In genomic region chr12:103962493-103962892, GRCh38 we compare ENCODE assay signal across 26 cellular contexts. TPM values are rescaled to one million over a fixed set of nuclear protein-coding genes. Genes with fewer than 3 reads are reported as not detected.
DNase-seq lines count a peak whose midpoint lies in the region; ATAC-seq and TF ChIP-seq lines count a peak whose summit lies in the region.
"Had no signal": no experiment of that assay in that cellular context is flagged by ENCODE, and none has a peak within 500 bp of the region (broad histone marks: within the 10 kb centered on the region; RNA-seq: fewer than 3 reads in every experiment).

No MANE protein-coding gene starts in this region.

- H3K27ac ChIP-seq in CD4-positive, alpha-beta memory T cell (ENCODE audit: low read depth, low read length) = no peak overlapping the region
- H3K27ac ChIP-seq: BLaER1 treated with 17β-estradiol and CSF1 and Interleukin-3, amounts not matched to agents 10 nM and 100 nM; upper lobe of right lung had no signal

- no peaks in the 10 kb centered on the region for H3K27me3 Mint-ChIP-seq in activated T-cell treated with anti-CD3 and anti-CD28 coated beads, Interleukin-2, amount 50 U/mL, for 24 hours
- H3K27me3 Mint-ChIP-seq in nephron (ENCODE audit: low read depth) = no peaks in the 10 kb centered on the region
- no peaks in the 10 kb centered on the region for H3K27me3 Mint-ChIP-seq in CD4-positive, alpha-beta memory T cell
- H3K27me3 Mint-ChIP-seq: activated B cell treated with CpG ODN at 0.5 μM for 24 hours; activated CD4-positive, alpha-beta memory T cell treated with anti-CD3 and anti-CD28 coated beads for 36 hours had no signal

- POLR2A ChIA-PET in CD4-positive, alpha-beta memory T cell (lab: Charles Lee; ENCODE audit: partially characterized antibody) = interaction anchor here (0.8 to 2.7 kb wide), 3 partner anchors 33 to 121 kb away, joined by 3 to 21 read pairs (median 3); partner anchors contain the start of genes HCFC2, HSP90B1 and NT5DC3

- no peak overlapping the region for H3K4me3 Mint-ChIP-seq in activated T-cell treated with anti-CD3 and anti-CD28 coated beads, Interleukin-2, amount 50 U/mL, for 24 hours
- H3K4me3 Mint-ChIP-seq in nephron = peak overlapping the region in 2 of 3 experiments; percentile 56 to 58
- H3K4me3 Mint-ChIP-seq in CD4-positive, alpha-beta memory T cell = no peak overlapping the region
- H3K4me3 Mint-ChIP-seq: activated B cell treated with CpG ODN at 0.5 μM for 24 hours; activated CD4-positive, alpha-beta memory T cell treated with anti-CD3 and anti-CD28 coated beads for 36 hours had no signal

- no peak for ATAC-seq in GM18505 (IDR thresholded peaks at IDR 0.05; ENCODE audit: unreplicated experiment)
- ATAC-seq: upper lobe of right lung had no signal

- peaks cover 24% of the 10 kb centered on the region for H3K4me1 ChIP-seq in CD4-positive, alpha-beta memory T cell (ENCODE audit: insufficient read depth, low read length)

- CTCF ChIA-PET in CD4-positive, alpha-beta memory T cell (lab: Charles Lee; ENCODE audit: partially characterized antibody) = no interaction called here

- intact Hi-C loops in CD4-positive, alpha-beta memory T cell (cut with micrococcal nuclease) = no loop called here

- DNase-seq in activated T-cell treated with anti-CD3 and anti-CD28 coated beads, Interleukin-2, amount 50 U/mL, for 24 hours = no peak
- DNase-seq in activated T-cell treated with anti-CD3 and anti-CD28 coated beads, Interleukin-2, amount 50 U/mL, for 48 hours = no peak
- DNase-seq in amniotic epithelial cell (ENCODE audit: low read depth) (peak; percentile 14), NCI-H1092 (lab: John Stamatoyannopoulos, UW) (no peak)
- DNase-seq in CD4-positive, alpha-beta memory T cell = no peak
- no peak for DNase-seq in activated naive CD4-positive, alpha-beta T cell treated with Interleukin-2 at 50 U/mL for 16 hours
- DNase-seq: ACHN; activated B cell treated with CpG ODN at 0.5 μM for 24 hours; activated CD4-positive, alpha-beta memory T cell treated with anti-CD3 and anti-CD28 coated beads for 36 hours; activated CD8-positive, alpha-beta memory T cell treated with anti-CD3 and anti-CD28 coated beads, Interleukin-2, amount 50 U/mL, for 48 hours; activated effector memory CD4-positive, alpha-beta T cell treated with anti-CD3 and anti-CD28 coated beads, Interleukin-2, amount 50 U/mL, for 16 hours; effector CD8-positive, alpha-beta T cell; erythroblast; head of caudate nucleus; kidney glomerular epithelial cell; NCI-H1048; NCI-H187 treated with DMSO at 0.1 percent for 48 hours; retina; stimulated activated CD4-positive, alpha-beta T cell treated with anti-CD3 and anti-CD28 coated beads, Interleukin-2, amount 100 ng/mL, for 24 hours; T-helper 9 cell; upper lobe of right lung had no signal

- peak overlapping the region; percentile 72 for H3K27ac Mint-ChIP-seq in activated T-cell treated with anti-CD3 and anti-CD28 coated beads, Interleukin-2, amount 50 U/mL, for 24 hours
- peak overlapping the region; percentile 33 to 51 (median 51) for H3K27ac Mint-ChIP-seq in nephron
- H3K27ac Mint-ChIP-seq in CD4-positive, alpha-beta memory T cell = peak overlapping the region in 3 of 7 donors; percentile 13 to 65 (median 52)
- H3K27ac Mint-ChIP-seq: activated B cell treated with CpG ODN at 0.5 μM for 24 hours; activated CD4-positive, alpha-beta memory T cell treated with anti-CD3 and anti-CD28 coated beads for 36 hours had no signal

- no peak for TF ChIP-seq CTCF in nephron (IDR thresholded peaks at IDR 0.05; ENCODE audit: unreplicated experiment in 3 of 3)

- peaks cover 37% of the 10 kb centered on the region for H3K4me1 Mint-ChIP-seq in activated T-cell treated with anti-CD3 and anti-CD28 coated beads, Interleukin-2, amount 50 U/mL, for 24 hours (ENCODE audit: low read depth)
- peaks cover 48% of the 10 kb centered on the region for H3K4me1 Mint-ChIP-seq in nephron
- H3K4me1 Mint-ChIP-seq in CD4-positive, alpha-beta memory T cell = peaks cover 19 to 44% (median 32%) of the 10 kb centered on the region in 4 donors

- no peaks in the 10 kb centered on the region for H3K9me3 ChIP-seq in CD4-positive, alpha-beta memory T cell (ENCODE audit: control insufficient read depth in 1 of 2, low read length in 2 of 2)
- H3K9me3 ChIP-seq: BLaER1 treated with 17β-estradiol and CSF1 and Interleukin-3, amounts not matched to agents 10 nM and 100 nM; upper lobe of right lung had no signal

- H3K36me3 Mint-ChIP-seq in activated T-cell treated with anti-CD3 and anti-CD28 coated beads, Interleukin-2, amount 50 U/mL, for 24 hours (ENCODE audit: low read depth) = peaks cover 41% of the 10 kb centered on the region
- no peaks in the 10 kb centered on the region for H3K36me3 Mint-ChIP-seq in nephron (ENCODE audit: low read depth)
- peaks cover 0 to 15% of the 10 kb centered on the region in 2 donors for H3K36me3 Mint-ChIP-seq in CD4-positive, alpha-beta memory T cell

- TF ChIP-seq POLR2A in GM18505 (IDR thresholded peaks at IDR 0.05; ENCODE audit: borderline replicate concordance, extremely low read depth, insufficient read depth, insufficient read length) = peak; percentile 19

- no peak overlapping the region for H3K4me3 ChIP-seq in CD4-positive, alpha-beta memory T cell (ENCODE audit: low read length in 2 of 2)
- H3K4me3 ChIP-seq: BLaER1 treated with 17β-estradiol and CSF1 and Interleukin-3, amounts not matched to agents 10 nM and 100 nM; lung; smooth muscle cell; upper lobe of right lung had no signal

- H3K36me3 ChIP-seq in CD4-positive, alpha-beta memory T cell (ENCODE audit: insufficient read depth, low read length) = no peaks in the 10 kb centered on the region
- H3K36me3 ChIP-seq: upper lobe of right lung had no signal

- no peaks in the 10 kb centered on the region for H3K9me3 Mint-ChIP-seq in activated T-cell treated with anti-CD3 and anti-CD28 coated beads, Interleukin-2, amount 50 U/mL, for 24 hours
- no peaks in the 10 kb centered on the region for H3K9me3 Mint-ChIP-seq in nephron
- no peaks in the 10 kb centered on the region for H3K9me3 Mint-ChIP-seq in CD4-positive, alpha-beta memory T cell
- H3K9me3 Mint-ChIP-seq: activated B cell treated with CpG ODN at 0.5 μM for 24 hours; activated CD4-positive, alpha-beta memory T cell treated with anti-CD3 and anti-CD28 coated beads for 36 hours had no signal

- H3K27me3 ChIP-seq in CD4-positive, alpha-beta memory T cell (ENCODE audit: insufficient read depth, low read length) = no peaks in the 10 kb centered on the region
- H3K27me3 ChIP-seq: BLaER1 treated with 17β-estradiol and CSF1 and Interleukin-3, amounts not matched to agents 10 nM and 100 nM; upper lobe of right lung had no signal

RNA-seq across cellular contexts. Expression of gene TDG, which starts 3.2 kb away (rescaled TPM):
- total RNA-seq in CD4-positive, alpha-beta memory T cell = 10 to 100 TPM; 35.1 to 38.3 TPM
- 10 to 100 TPM; 12.9 to 19.3 TPM for polyA plus RNA-seq in CD4-positive, alpha-beta memory T cell

RNA-seq across cellular contexts. Expression of gene HSP90B1, which starts 32.3 kb away (rescaled TPM):
- total RNA-seq in CD4-positive, alpha-beta memory T cell = 100 to 1,000 TPM; 515 to 534 TPM
- polyA plus RNA-seq in CD4-positive, alpha-beta memory T cell = 100 to 1,000 TPM; 199 to 253 TPM

Comparison
In these comparisons a context has a peak if more than half of its experiments do, and no peak if none do; other contexts are left out.
1. H3K4me3 Mint-ChIP-seq: peak in nephron (2 of 3); none in activated T-cell treated with anti-CD3 and anti-CD28 coated beads, Interleukin-2, amount 50 U/mL, for 24 hours (single experiment) and CD4-positive, alpha-beta memory T cell (0 of 8).